8 cellular contexts compared by ENCODE assay signal in the genomic region with DNA sequence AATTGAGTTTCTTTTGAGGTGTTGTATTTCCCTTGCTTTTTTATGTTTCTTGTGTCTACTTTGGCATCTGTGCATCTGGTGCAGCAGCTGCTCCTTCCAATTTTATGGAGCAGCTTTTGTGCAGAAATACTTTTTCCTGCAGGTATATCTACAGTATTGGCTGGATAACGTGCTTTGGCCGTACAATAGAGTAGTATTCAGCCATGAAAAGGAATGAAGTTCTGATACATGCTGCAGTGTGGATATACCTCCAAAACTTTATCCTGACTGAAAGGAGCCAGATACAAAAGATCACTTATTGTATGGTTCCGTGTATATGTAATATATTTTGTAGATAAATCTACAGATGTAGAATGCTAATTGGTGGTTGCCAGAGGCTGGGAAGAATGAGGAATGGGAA.
"Had no signal": no experiment of that assay in that cellular context is flagged by ENCODE, and none has a peak within 500 bp of the region (broad histone marks: within the 10 kb centered on the region; RNA-seq: fewer than 3 reads in every experiment).

No MANE protein-coding gene starts in this region.

- ATAC-seq: HepG2 had no signal

- H3K27me3 Mint-ChIP-seq: IgD-negative memory B cell had no signal

- H3K27ac ChIP-seq: HL-60 had no signal

- DNase-seq: HCEC 1CT, HFFc6 had no signal

- H3K4me3 Mint-ChIP-seq: GM23338, H9, HFFc6 had no signal

- H3K27ac Mint-ChIP-seq: GM23338, HFFc6, IgD-negative memory B cell had no signal

- H3K4me3 ChIP-seq: GM23338 had no signal

- H3K4me1 Mint-ChIP-seq: GM23338 had no signal

- FAIRE-seq: H54, HepG2 had no signal
